ENCODE assay signal across 2 cellular contexts in genomic region chr18:7571626-7572025, GRCh38.
TF ChIP-seq lines count a peak whose summit lies in the region.

No MANE protein-coding gene starts in this region.

TF ChIP-seq in A549, 52 proteins besides CTCF, POLR2A, EP300 and RAD21:
- TF ChIP-seq KDM5A (IDR thresholded peaks at IDR 0.05), result no peak
- TF ChIP-seq, protein P1, sequence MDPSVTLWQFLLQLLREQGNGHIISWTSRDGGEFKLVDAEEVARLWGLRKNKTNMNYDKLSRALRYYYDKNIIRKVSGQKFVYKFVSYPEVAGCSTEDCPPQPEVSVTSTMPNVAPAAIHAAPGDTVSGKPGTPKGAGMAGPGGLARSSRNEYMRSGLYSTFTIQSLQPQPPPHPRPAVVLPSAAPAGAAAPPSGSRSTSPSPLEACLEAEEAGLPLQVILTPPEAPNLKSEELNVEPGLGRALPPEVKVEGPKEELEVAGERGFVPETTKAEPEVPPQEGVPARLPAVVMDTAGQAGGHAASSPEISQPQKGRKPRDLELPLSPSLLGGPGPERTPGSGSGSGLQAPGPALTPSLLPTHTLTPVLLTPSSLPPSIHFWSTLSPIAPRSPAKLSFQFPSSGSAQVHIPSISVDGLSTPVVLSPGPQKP (IDR thresholded peaks at IDR 0.05; ENCODE audit: low read depth, low read length), result no peak
- no peak for TF ChIP-seq FOSB (CRISPR knock-in tag; IDR thresholded peaks at IDR 0.05)
- TF ChIP-seq CBX2 (IDR thresholded peaks at IDR 0.05; ENCODE audit: borderline replicate concordance, low read depth), result no peak

TF ChIP-seq in HepG2, 621 proteins besides CTCF, POLR2A, EP300 and RAD21:
- TF ChIP-seq MYPOP (CRISPR knock-in tag; IDR thresholded peaks at IDR 0.05), result no peak
- no peak for TF ChIP-seq ZNF460 (CRISPR knock-in tag; IDR thresholded peaks at IDR 0.05; ENCODE audit: borderline replicate concordance)
- TF ChIP-seq ZNF17 (CRISPR knock-in tag; IDR thresholded peaks at IDR 0.05), result no peak
- TF ChIP-seq ZNF800 (CRISPR knock-in tag; IDR thresholded peaks at IDR 0.05), result no peak
- no peak for TF ChIP-seq TCF12 (IDR thresholded peaks at IDR 0.05)
- TF ChIP-seq TCF12 (CRISPR knock-in tag; IDR thresholded peaks at IDR 0.05), result no peak
- no peak for TF ChIP-seq CEBPZ (IDR thresholded peaks at IDR 0.05; ENCODE audit: low read length)
